In genomic region chr12:6224550-6224949, GRCh38 we compare ENCODE assay signal across 11 cellular contexts. TPM values are rescaled to one million over a fixed set of nuclear protein-coding genes. Genes with fewer than 3 reads are reported as not detected.
DNase-seq lines count a peak whose midpoint lies in the region; ATAC-seq, FAIRE-seq and TF ChIP-seq lines count a peak whose summit lies in the region.
"Had no signal": no experiment of that assay in that cellular context is flagged by ENCODE, and none has a peak within 500 bp of the region (broad histone marks: within the 10 kb centered on the region; RNA-seq: fewer than 3 reads in every experiment).

No MANE protein-coding gene starts in this region.

- ATAC-seq in HepG2 (no peak), right lobe of liver (no peak), HG02610 (IDR thresholded peaks at IDR 0.05; ENCODE audit: unreplicated experiment) (no peak), GM19023 (IDR thresholded peaks at IDR 0.05; ENCODE audit: unreplicated experiment) (no peak), GM21576 (IDR thresholded peaks at IDR 0.05; ENCODE audit: unreplicated experiment) (no peak)
- ATAC-seq: activated naive CD4-positive, alpha-beta T cell treated with anti-CD3 and anti-CD28 coated beads, Interleukin-2, amount 50 U/mL, for 72 hours had no signal

- peak overlapping the region; percentile 5 for H3K18ac ChIP-seq in neuronal stem cell (ENCODE audit: low read length)

- in situ Hi-C loops in HepG2 (cut with HindIII; ENCODE audit: extremely low pct_ligation_motif_present, low pct_unique_long_range_greater_than_20kb) = no loop called here

- H3K9me3 ChIP-seq in HepG2 (ENCODE audit: low read length) (no peaks in the 10 kb centered on the region), right lobe of liver (no peaks in the 10 kb centered on the region), endothelial cell of umbilical vein (replicated peaks; ENCODE audit: control insufficient read depth, insufficient read depth, low read length) (no peaks in the 10 kb centered on the region), neuronal stem cell (replicated peaks in 1 of 2; ENCODE audit: control insufficient read depth in 2 of 2, insufficient read depth in 1 of 2, low read depth in 1 of 2, low read length in 2 of 2) (no peaks in the 10 kb centered on the region)

- H4K20me1 ChIP-seq in HepG2 (ENCODE audit: insufficient read depth, low read length) (no peaks in the 10 kb centered on the region), endothelial cell of umbilical vein (replicated peaks; ENCODE audit: control insufficient read depth, extremely low read depth, insufficient read depth, low read length) (no peaks in the 10 kb centered on the region)

- H3K36me3 ChIP-seq in HepG2 (replicated peaks in 1 of 2; ENCODE audit: control insufficient read depth in 1 of 2, insufficient read depth in 2 of 2, low read length in 2 of 2) = no peaks in the 10 kb centered on the region
- no peaks in the 10 kb centered on the region for H3K36me3 ChIP-seq in right lobe of liver
- peaks cover 13 to 20% of the 10 kb centered on the region in 2 experiments for H3K36me3 ChIP-seq in endothelial cell of umbilical vein (ENCODE audit: control insufficient read depth in 2 of 2, extremely low read depth in 1 of 2, insufficient read depth in 2 of 2, low read length in 2 of 2)
- H3K36me3 ChIP-seq in neuronal stem cell (replicated peaks in 1 of 2; ENCODE audit: control insufficient read depth in 2 of 2, insufficient read depth in 2 of 2, low read length in 2 of 2) = no peaks in the 10 kb centered on the region

- FAIRE-seq in HepG2 (lab: Jason Lieb, UNC) (no peak), endothelial cell of umbilical vein (lab: Jason Lieb, UNC) (peak; percentile 87), HTR-8/SVneo (lab: Jason Lieb, UNC) (no peak)

- TF ChIP-seq RAD21 in HepG2 (CRISPR knock-in tag; IDR thresholded peaks at IDR 0.05) = no peak

- no peak overlapping the region for H3K23ac ChIP-seq in neuronal stem cell (ENCODE audit: low read depth, low read length, poor library complexity)

- POLR2A ChIA-PET in HepG2 (lab: Yijun Ruan, JAX) = interaction anchor here (1.0 kb wide), 1 partner anchor 23 kb away, joined by 3 read pairs; no protein-coding TSS in a partner anchor
- POLR2A ChIA-PET in endothelial cell of umbilical vein (lab: Charles Lee) = no interaction called here

- H3K9ac ChIP-seq in HepG2 (ENCODE audit: insufficient read depth, low read depth, low read length) (no peak overlapping the region), endothelial cell of umbilical vein (replicated peaks; ENCODE audit: extremely low read depth, insufficient read depth, low read length) (no peak overlapping the region), neuronal stem cell (ENCODE audit: low read depth, low read length, poor library complexity) (no peak overlapping the region)

- dilution Hi-C loops in endothelial cell of umbilical vein (cut with MboI; ENCODE audit: extremely low pct_ligation_motif_present, low sequenced_read_pairs) = no loop called here

- H2BK120ac ChIP-seq in neuronal stem cell (ENCODE audit: low read depth, low read length) = no peak overlapping the region

- H2BK5ac ChIP-seq in neuronal stem cell (ENCODE audit: low read length) = no peak overlapping the region

- no peak for TF ChIP-seq CTCF in HepG2 (CRISPR knock-in tag; IDR thresholded peaks at IDR 0.05)
- TF ChIP-seq CTCF in right lobe of liver (IDR thresholded peaks at IDR 0.05) = no peak
- TF ChIP-seq CTCF in endothelial cell of umbilical vein (IDR thresholded peaks at IDR 0.05; ENCODE audit: extremely low read depth in 1 of 2, insufficient read depth in 1 of 2, low read depth in 1 of 2, low read length in 2 of 2) = no peak

- CTCF ChIA-PET in HepG2 (lab: Yijun Ruan, JAX; ENCODE audit: low intra/inter-chr PET ratio, low total read pairs) (no interaction called here), endothelial cell of umbilical vein (lab: Charles Lee) (interaction anchor here (0.8 to 1.9 kb wide), 6 partner anchors 12 to 187 kb away, joined by 3 to 8 read pairs (median 4); no protein-coding TSS in a partner anchor)

- 88% methylated on average over 7 of the region's 10 CpGs for WGBS in HepG2 (ENCODE audit: low lambda C conversion rate)
- WGBS in right lobe of liver (ENCODE audit: insufficient coverage, low coverage, low lambda C conversion rate, missing lambda C conversion rate) = 89% methylated on average over 2 of the region's 10 CpGs
- no CpG with 5 or more reads among the region's 10 CpGs for WGBS in neuronal stem cell (ENCODE audit: extremely low coverage in 2 of 2, insufficient read length in 2 of 2, insufficient replicate concordance in 1 of 2), 2 donors

- H3K79me2 ChIP-seq in HepG2 (ENCODE audit: insufficient read depth, low read length) (no peaks in the 10 kb centered on the region), endothelial cell of umbilical vein (ENCODE audit: control insufficient read depth, insufficient read depth, low read length) (peaks cover 97% of the 10 kb centered on the region)

- H3K27me3 ChIP-seq in HepG2 (ENCODE audit: control insufficient read depth in 1 of 2, insufficient read depth in 2 of 2, low read length in 2 of 2) (no peaks in the 10 kb centered on the region), right lobe of liver (no peaks in the 10 kb centered on the region), endothelial cell of umbilical vein (ENCODE audit: control insufficient read depth in 2 of 2, insufficient read depth in 2 of 2, low read length in 2 of 2) (no peaks in the 10 kb centered on the region), neuronal stem cell (ENCODE audit: control insufficient read depth in 3 of 3, insufficient read depth in 3 of 3, low read depth in 1 of 3, low read length in 3 of 3) (no peaks in the 10 kb centered on the region)

- H3K4me1 ChIP-seq in HepG2 (ENCODE audit: insufficient read depth, low read length) (peaks cover 99% of the 10 kb centered on the region), right lobe of liver (peaks cover 0 to 20% (median 2%) of the 10 kb centered on the region in 4 donors), endothelial cell of umbilical vein (ENCODE audit: control insufficient read depth, extremely low read depth, insufficient read depth, low read length) (peaks cover 73% of the 10 kb centered on the region), neuronal stem cell (ENCODE audit: control insufficient read depth in 2 of 2, insufficient read depth in 1 of 2, low read depth in 1 of 2, low read length in 2 of 2) (peaks cover 12 to 48% of the 10 kb centered on the region in 2 donors)

- no peak overlapping the region for H2BK12ac ChIP-seq in neuronal stem cell (ENCODE audit: low read length)

- no TSS peak for BruUV-seq in HepG2 (replicated peaks; lab: Mats Ljungman, UMichigan)
- no TSS peak for BruUV-seq in endothelial cell of umbilical vein (replicated peaks; lab: Mats Ljungman, UMichigan)

- no peak for TF ChIP-seq EP300 in HepG2 (IDR thresholded peaks at IDR 0.05; ENCODE audit: low read depth in 2 of 2, low read length in 2 of 2)
- no peak for TF ChIP-seq EP300 in HepG2 (CRISPR knock-in tag; IDR thresholded peaks at IDR 0.05; ENCODE audit: borderline replicate concordance)

- intact Hi-C loops in HepG2 (cut with micrococcal nuclease; ENCODE audit: unreplicated experiment) = no loop called here
- intact Hi-C loops in right lobe of liver (cut with DNase I) = no loop called here
- intact Hi-C loops in endothelial cell of umbilical vein (cut with micrococcal nuclease) = no loop called here

- no peak overlapping the region for H3K4me3 ChIP-seq in HepG2 (replicated peaks in 1 of 3; ENCODE audit: insufficient read depth in 1 of 3, low read depth in 2 of 3, low read length in 3 of 3)
- no peak overlapping the region for H3K4me3 ChIP-seq in right lobe of liver
- H3K4me3 ChIP-seq in endothelial cell of umbilical vein (replicated peaks in 1 of 3; ENCODE audit: insufficient read depth in 1 of 3, low read depth in 1 of 3, low read length in 3 of 3) = no peak overlapping the region
- no peak overlapping the region for H3K4me3 ChIP-seq in neuronal stem cell (ENCODE audit: low read length in 2 of 2)

- H3K4ac ChIP-seq in neuronal stem cell (ENCODE audit: low read length) = no peak overlapping the region

- TF ChIP-seq POLR2A in HepG2 (IDR thresholded peaks at IDR 0.05; ENCODE audit: insufficient read depth in 1 of 2, low read depth in 2 of 2, low read length in 2 of 2) (no peak), right lobe of liver (IDR thresholded peaks at IDR 0.05) (no peak), endothelial cell of umbilical vein (IDR thresholded peaks at IDR 0.05; ENCODE audit: low read depth, low read length) (no peak)

- H3K4me2 ChIP-seq in HepG2 (ENCODE audit: low read depth, low read length) (no peak overlapping the region), endothelial cell of umbilical vein (ENCODE audit: insufficient read depth, low read length) (no peak overlapping the region), neuronal stem cell (ENCODE audit: insufficient read depth, low read length, poor library complexity, severe bottlenecking) (no peak overlapping the region)

- no peak overlapping the region for H4K91ac ChIP-seq in neuronal stem cell (ENCODE audit: low read depth, low read length, poor library complexity)

- no peak overlapping the region for H2BK15ac ChIP-seq in neuronal stem cell (ENCODE audit: low read length)

- no peaks in the 10 kb centered on the region for H3K79me1 ChIP-seq in neuronal stem cell (ENCODE audit: low read depth, low read length)

- DNase-seq in HepG2 (ENCODE audit: low spot score) (no peak), right lobe of liver (no peak), endothelial cell of umbilical vein (ENCODE audit: low read depth, low spot score) (peak; percentile 56), neuronal stem cell (ENCODE audit: low spot score) (no peak), HTR-8/SVneo (ENCODE audit: insufficient read length, low spot score) (no peak)
- DNase-seq: ACHN, T-helper 1 cell had no signal

- H3K27ac ChIP-seq in HepG2 (ENCODE audit: extremely low read length, insufficient read depth, low read length) (peak overlapping the region; percentile 94), right lobe of liver (no peak overlapping the region), endothelial cell of umbilical vein (ENCODE audit: insufficient read depth, low read depth, low read length) (no peak overlapping the region), neuronal stem cell (replicated peaks; ENCODE audit: low read length) (no peak overlapping the region)

- H3K9me1 ChIP-seq in endothelial cell of umbilical vein (replicated peaks; ENCODE audit: control insufficient read depth, extremely low read depth, insufficient read depth, low read length) = no peaks in the 10 kb centered on the region

- no peak overlapping the region for H2AFZ ChIP-seq in HepG2 (ENCODE audit: low read length)
- H2AFZ ChIP-seq in endothelial cell of umbilical vein (ENCODE audit: low read depth, low read length) = no peak overlapping the region
- no peak overlapping the region for H2AFZ ChIP-seq in neuronal stem cell (ENCODE audit: low read length)

- H3K14ac ChIP-seq in neuronal stem cell (ENCODE audit: low read length) = no peak overlapping the region

- H4K8ac ChIP-seq in neuronal stem cell (ENCODE audit: low read depth, low read length) = no peak overlapping the region

- peak overlapping the region; percentile 17 for H2AK5ac ChIP-seq in neuronal stem cell (ENCODE audit: low read depth, low read length)

RNA-seq across cellular contexts. Expression of gene CD9, which starts 24.4 kb away (rescaled TPM):
- total RNA-seq in HepG2 (2016; rRNA removed; fragmentation: Illumina TruSeq; extraction: Trizol) = 4.3 and 5.8 TPM in 2 replicates
- 1.3 and 2.0 TPM in 2 replicates for total RNA-seq in HepG2 (2016; cell fraction: cytosol; rRNA removed; fragmentation: Illumina TruSeq; extraction: Trizol; ENCODE audit: low read depth)
- total RNA-seq in HepG2 (2016; cell fraction: insoluble cytoplasmic fraction; rRNA removed; fragmentation: Illumina TruSeq; extraction: Trizol) = 2.4 and 6.9 TPM in 2 replicates
- 2.1 and 2.4 TPM in 2 replicates for total RNA-seq in HepG2 (2016; cell fraction: membrane; rRNA removed; fragmentation: Illumina TruSeq; extraction: Trizol)
- total RNA-seq in HepG2 (2016; cell fraction: nucleus; rRNA removed; fragmentation: Illumina TruSeq; extraction: Trizol) = 5.9 and 6.5 TPM in 2 replicates
- 38.3 and 40.1 TPM in 2 replicates for polyA plus RNA-seq in HepG2 (2011; rRNA removed)
- polyA plus RNA-seq in HepG2 (2011; cell fraction: cytosol; rRNA removed) = 30.3 and 47.3 TPM in 2 replicates
- polyA plus RNA-seq in HepG2 (2011; cell fraction: nucleus; rRNA removed) = 15.2 and 20.2 TPM in 2 replicates
- polyA plus RNA-seq in HepG2 (2012) = 30.0 and 52.7 TPM in 2 replicates
- 1.4 and 1.8 TPM in 2 replicates for polyA plus RNA-seq in HepG2 (2016; cell fraction: cytosol; fragmentation: Illumina TruSeq; extraction: Trizol; ENCODE audit: low read depth)
- 5.2 and 5.4 TPM in 2 replicates for polyA plus RNA-seq in HepG2 (2016; cell fraction: insoluble cytoplasmic fraction; fragmentation: Illumina TruSeq; extraction: Trizol; ENCODE audit: low read depth)
- polyA plus RNA-seq in HepG2 (2016; cell fraction: membrane; fragmentation: Illumina TruSeq; extraction: Trizol; ENCODE audit: low read depth) = 1.9 and 2.4 TPM in 2 replicates
- polyA plus RNA-seq in HepG2 (2016; cell fraction: nucleus; fragmentation: Illumina TruSeq; extraction: Trizol; ENCODE audit: insufficient read depth, low read depth) = 10.1 and 12.9 TPM in 2 replicates
- 21.6 and 243 TPM in 2 replicates for polyA minus RNA-seq in HepG2 (2011; rRNA and poly(A)+ RNA removed; ENCODE audit: low replicate concordance)
- 12.1 and 13.6 TPM in 2 replicates for polyA minus RNA-seq in HepG2 (2011; cell fraction: cytosol; rRNA and poly(A)+ RNA removed)
- 8.9 and 10.4 TPM in 2 replicates for polyA minus RNA-seq in HepG2 (2011; cell fraction: nucleus; rRNA and poly(A)+ RNA removed)
- total RNA-seq in right lobe of liver = 10 to 100 TPM; 17.2 to 65.7 (median 34.2) TPM
- 379 and 504 TPM in 2 replicates for total RNA-seq in endothelial cell of umbilical vein
- 943 and 1,225 TPM in 2 replicates for polyA plus RNA-seq in endothelial cell of umbilical vein
- polyA plus RNA-seq in endothelial cell of umbilical vein (2011; cell fraction: cytosol; rRNA removed) = 972 and 1,213 TPM in 2 replicates
- 481 and 655 TPM in 2 replicates for polyA plus RNA-seq in endothelial cell of umbilical vein (2011; cell fraction: nucleus; rRNA removed)
- polyA plus RNA-seq in endothelial cell of umbilical vein (2012) = 1,387 and 1,527 TPM in 2 replicates
- 848 and 909 TPM in 2 replicates for polyA minus RNA-seq in endothelial cell of umbilical vein
- polyA minus RNA-seq in endothelial cell of umbilical vein (2011; cell fraction: cytosol; rRNA and poly(A)+ RNA removed) = 79.2 TPM
- polyA minus RNA-seq in endothelial cell of umbilical vein (2011; cell fraction: nucleus; rRNA and poly(A)+ RNA removed) = 148 and 194 TPM in 2 replicates
- polyA plus RNA-seq in neuronal stem cell (2013, experiment 1 of 2) = 6.3 TPM
- polyA plus RNA-seq in neuronal stem cell (2013, experiment 2 of 2) = 6.4 TPM
